19 cellular contexts compared by ENCODE assay signal in the genomic region with DNA sequence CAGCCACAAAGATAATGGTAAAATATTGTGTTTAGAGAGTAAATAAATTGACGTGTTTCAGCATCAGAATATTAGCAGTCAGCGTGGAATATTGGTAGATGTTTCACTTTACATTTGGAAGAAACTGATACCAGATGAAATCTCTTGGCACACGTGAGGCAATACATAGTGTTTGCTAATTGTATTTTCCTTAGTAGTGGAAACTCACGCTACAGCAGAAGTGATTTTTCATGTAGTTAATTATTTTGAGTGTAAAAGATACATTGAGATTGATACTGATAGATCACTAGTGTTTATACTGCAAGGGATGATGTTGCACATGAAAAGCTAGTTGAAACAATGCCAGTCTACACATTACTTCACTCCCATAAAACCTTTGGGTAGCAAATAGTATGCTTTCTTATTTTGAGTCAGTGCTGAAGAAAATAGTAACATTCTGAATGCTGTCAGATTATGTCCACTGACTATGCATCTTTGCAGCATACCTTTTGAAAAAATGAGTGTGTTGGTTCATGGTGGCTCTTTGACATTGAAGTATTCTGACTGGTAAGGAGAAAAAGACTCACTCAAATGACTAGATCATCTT. TPM values are rescaled to one million over a fixed set of nuclear protein-coding genes. Genes with fewer than 3 reads are reported as not detected.
DNase-seq lines count a peak whose midpoint lies in the region; ATAC-seq lines count a peak whose summit lies in the region.
"Had no signal": no experiment of that assay in that cellular context is flagged by ENCODE, and none has a peak within 500 bp of the region (broad histone marks: within the 10 kb centered on the region; RNA-seq: fewer than 3 reads in every experiment).

No MANE protein-coding gene starts in this region.

- peaks cover 46% of the 10 kb centered on the region for H3K36me3 Mint-ChIP-seq in activated T-helper 17 cell treated with anti-CD3 and anti-CD28 coated beads, Interleukin-2, amount 50 U/mL, for 72 hours (ENCODE audit: low read depth)

- DNase-seq in stimulated activated naive CD8-positive, alpha-beta T cell treated with anti-CD3 and anti-CD28 coated beads, Interleukin-15, amount 100 ng/mL, for 72 hours, result no peak
- DNase-seq in stimulated activated naive CD8-positive, alpha-beta T cell treated with anti-CD3 and anti-CD28 coated beads, Interleukin-15, Interleukin-2, amounts not matched to agents 100 U/mL and 50 U/mL, for 24 hours, result no peak
- no peak for DNase-seq in hippocampal formation (lab: John Stamatoyannopoulos, UW)
- no peak for DNase-seq in NK-92 (lab: John Stamatoyannopoulos, UW; ENCODE audit: unreplicated experiment)
- no peak for DNase-seq in NCI-H774 (lab: John Stamatoyannopoulos, UW)
- DNase-seq: BE2C; GM23248; HCEC 1CT; KBM-7; NCI-H1092; NCI-H1436; NCI-H187 treated with DMSO at 0.1 percent for 48 hours; NCI-H2227 treated with DMSO at 0.1 percent for 48 hours; NCI-H510A; NK-92 treated with Interleukin-12 subunit alpha and Interleukin-12 subunit beta, amount 100 ng/mL, for 24 hours; Peyer's patch had no signal

- no peak overlapping the region for H3K27ac Mint-ChIP-seq in stimulated activated naive CD8-positive, alpha-beta T cell treated with anti-CD3 and anti-CD28 coated beads, Interleukin-15, amount 100 ng/mL, for 72 hours
- no peak overlapping the region for H3K27ac Mint-ChIP-seq in activated T-helper 17 cell treated with anti-CD3 and anti-CD28 coated beads, Interleukin-2, amount 50 U/mL, for 72 hours

- no peaks in the 10 kb centered on the region for H3K9me3 Mint-ChIP-seq in stimulated activated naive CD8-positive, alpha-beta T cell treated with anti-CD3 and anti-CD28 coated beads, Interleukin-15, amount 100 ng/mL, for 72 hours
- no peaks in the 10 kb centered on the region for H3K9me3 Mint-ChIP-seq in activated T-helper 17 cell treated with anti-CD3 and anti-CD28 coated beads, Interleukin-2, amount 50 U/mL, for 72 hours

- peak; percentile 37 for ATAC-seq in stimulated activated naive CD8-positive, alpha-beta T cell treated with anti-CD3 and anti-CD28 coated beads, Interleukin-15, amount 100 ng/mL, for 72 hours
- ATAC-seq in stimulated activated naive CD8-positive, alpha-beta T cell treated with anti-CD3 and anti-CD28 coated beads, Interleukin-15, Interleukin-2, amounts not matched to agents 100 U/mL and 50 U/mL, for 24 hours, result no peak
- peak; percentile 39 for ATAC-seq in HG03469 (IDR thresholded peaks at IDR 0.05; ENCODE audit: unreplicated experiment)
- peak; percentile 40 for ATAC-seq in activated T-helper 17 cell treated with anti-CD3 and anti-CD28 coated beads, Interleukin-2, amount 50 U/mL, for 72 hours (replicated peaks)
- ATAC-seq: A549 had no signal

- no peak overlapping the region for H3K4me3 Mint-ChIP-seq in stimulated activated naive CD8-positive, alpha-beta T cell treated with anti-CD3 and anti-CD28 coated beads, Interleukin-15, amount 100 ng/mL, for 72 hours
- no peak overlapping the region for H3K4me3 Mint-ChIP-seq in activated T-helper 17 cell treated with anti-CD3 and anti-CD28 coated beads, Interleukin-2, amount 50 U/mL, for 72 hours

- H3K4me1 Mint-ChIP-seq in stimulated activated naive CD8-positive, alpha-beta T cell treated with anti-CD3 and anti-CD28 coated beads, Interleukin-15, amount 100 ng/mL, for 72 hours, result peaks cover 6% of the 10 kb centered on the region
- peaks cover 5% of the 10 kb centered on the region for H3K4me1 Mint-ChIP-seq in activated T-helper 17 cell treated with anti-CD3 and anti-CD28 coated beads, Interleukin-2, amount 50 U/mL, for 72 hours

- H3K27me3 Mint-ChIP-seq in stimulated activated naive CD8-positive, alpha-beta T cell treated with anti-CD3 and anti-CD28 coated beads, Interleukin-15, amount 100 ng/mL, for 72 hours, result no peaks in the 10 kb centered on the region
- no peaks in the 10 kb centered on the region for H3K27me3 Mint-ChIP-seq in activated T-helper 17 cell treated with anti-CD3 and anti-CD28 coated beads, Interleukin-2, amount 50 U/mL, for 72 hours

RNA-seq across cellular contexts. Expression of a gene that starts 59.3 kb away (rescaled TPM):
- total RNA-seq in activated T-helper 17 cell treated with anti-CD3 and anti-CD28 coated beads, Interleukin-2, amount 50 U/mL, for 72 hours, result 10 to 100 TPM; 23.2 to 28.8 TPM
